ENCODE assay signal across 21 cellular contexts in the genomic region with DNA sequence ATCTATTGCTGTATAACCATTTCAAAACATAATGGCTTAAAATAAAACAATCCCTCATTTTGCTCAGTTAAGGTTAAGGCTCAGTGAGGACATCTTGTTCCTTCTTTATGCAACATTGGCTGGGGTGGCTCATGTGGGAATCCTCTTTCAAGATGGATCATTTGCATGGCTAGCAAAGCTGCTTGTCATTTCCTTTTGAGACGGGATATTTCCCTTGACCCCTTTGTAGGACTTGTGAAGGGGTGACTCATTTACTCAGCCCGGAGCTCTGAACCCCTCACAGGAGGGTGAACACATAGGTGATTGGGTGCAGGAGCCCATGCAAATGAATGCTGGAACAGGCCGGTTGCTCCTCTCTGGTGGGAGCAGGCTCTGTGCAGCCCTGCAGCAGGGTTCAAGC. TPM values are rescaled to one million over a fixed set of nuclear protein-coding genes. Genes with fewer than 3 reads are reported as not detected.
"Had no signal": no experiment of that assay in that cellular context is flagged by ENCODE, and none has a peak within 500 bp of the region (broad histone marks: within the 10 kb centered on the region; RNA-seq: fewer than 3 reads in every experiment).

No MANE protein-coding gene starts in this region.

- H3K4me1 Mint-ChIP-seq: activated naive CD8-positive, alpha-beta T cell treated with anti-CD3 and anti-CD28 coated beads, Interleukin-2, amount 50 U/mL, for 24 hours; memory B cell; nephron had no signal

- H3K27me3 ChIP-seq: heart left ventricle, left lung had no signal

- H3K36me3 ChIP-seq: heart left ventricle, left lung, thoracic aorta had no signal

- H3K27ac Mint-ChIP-seq: activated CD8-positive, alpha-beta T cell treated with anti-CD3 and anti-CD28 coated beads for 36 hours; activated naive CD8-positive, alpha-beta T cell treated with anti-CD3 and anti-CD28 coated beads, Interleukin-2, amount 50 U/mL, for 24 hours; memory B cell; stimulated activated naive CD8-positive, alpha-beta T cell treated with anti-CD3 and anti-CD28 coated beads, Interleukin-15, Interleukin-2, amounts not matched to agents 100 ng/mL and 50 ng/mL, for 24 hours had no signal

- ATAC-seq: activated CD8-positive, alpha-beta T cell treated with anti-CD3 and anti-CD28 coated beads for 36 hours; activated naive CD8-positive, alpha-beta T cell treated with anti-CD3 and anti-CD28 coated beads, Interleukin-2, amount 50 U/mL, for 24 hours; heart left ventricle; left lung had no signal

- H3K4me1 ChIP-seq: heart left ventricle, left lung had no signal

- H3K9me3 ChIP-seq: heart left ventricle, thoracic aorta had no signal

- H3K27ac ChIP-seq: heart left ventricle, left lung, thoracic aorta had no signal

- H3K9me3 Mint-ChIP-seq: activated CD8-positive, alpha-beta T cell treated with anti-CD3 and anti-CD28 coated beads for 36 hours; activated naive CD8-positive, alpha-beta T cell treated with anti-CD3 and anti-CD28 coated beads, Interleukin-2, amount 50 U/mL, for 24 hours; memory B cell; stimulated activated naive CD8-positive, alpha-beta T cell treated with anti-CD3 and anti-CD28 coated beads, Interleukin-15, Interleukin-2, amounts not matched to agents 100 ng/mL and 50 ng/mL, for 24 hours had no signal

- H3K4me3 Mint-ChIP-seq: activated CD8-positive, alpha-beta T cell treated with anti-CD3 and anti-CD28 coated beads for 36 hours; activated naive CD8-positive, alpha-beta T cell treated with anti-CD3 and anti-CD28 coated beads, Interleukin-2, amount 50 U/mL, for 24 hours; memory B cell; nephron; stimulated activated naive CD8-positive, alpha-beta T cell treated with anti-CD3 and anti-CD28 coated beads, Interleukin-15, Interleukin-2, amounts not matched to agents 100 ng/mL and 50 ng/mL, for 24 hours had no signal

- H3K36me3 Mint-ChIP-seq: memory B cell had no signal

- H3K4me3 ChIP-seq: heart left ventricle, left lung, thoracic aorta had no signal

- DNase-seq: activated CD8-positive, alpha-beta memory T cell treated with anti-CD3 and anti-CD28 coated beads, Interleukin-2, amount 50 U/mL, for 4 hours; activated CD8-positive, alpha-beta T cell treated with anti-CD3 and anti-CD28 coated beads for 36 hours; activated naive CD4-positive, alpha-beta T cell treated with Interleukin-2 at 50 U/mL for 16 hours; activated naive CD8-positive, alpha-beta T cell treated with anti-CD3 and anti-CD28 coated beads, Interleukin-2, amount 50 U/mL, for 24 hours; central memory CD4-positive, alpha-beta T cell; erythroblast; foreskin melanocyte; heart left ventricle; islet precursor cell; left lung; stimulated activated CD4-positive, alpha-beta T cell treated with anti-CD3 and anti-CD28 coated beads, Interleukin-4, amount 100 ng/mL, for 1 hour; stimulated activated CD8-positive, alpha-beta memory T cell treated with anti-CD3 and anti-CD28 coated beads, Interleukin-4, amount 100 ng/mL, for 48 hours; T-helper 9 cell had no signal

RNA-seq across cellular contexts. Expression of a gene that starts 15.9 kb away (rescaled TPM):
- total RNA-seq: activated CD8-positive, alpha-beta T cell treated with anti-CD3 and anti-CD28 coated beads for 36 hours; astrocyte; heart left ventricle; left lung; omental fat pad; pulmonary artery endothelial cell; thoracic aorta; urinary bladder had no signal
- polyA plus RNA-seq: heart left ventricle had no signal

RNA-seq across cellular contexts. Expression of a gene that starts 19.5 kb away (rescaled TPM):
- total RNA-seq: activated CD8-positive, alpha-beta T cell treated with anti-CD3 and anti-CD28 coated beads for 36 hours; omental fat pad; pulmonary artery endothelial cell; thoracic aorta had no signal
